ENCODE assay signal across 10 cellular contexts in genomic region chr17:69265873-69266272, GRCh38. TPM values are rescaled to one million over a fixed set of nuclear protein-coding genes. Genes with fewer than 3 reads are reported as not detected.
"Had no signal": no experiment of that assay in that cellular context is flagged by ENCODE, and none has a peak within 500 bp of the region (broad histone marks: within the 10 kb centered on the region; RNA-seq: fewer than 3 reads in every experiment).

No MANE protein-coding gene starts in this region.

- H3K36me3 ChIP-seq: HAP-1 had no signal

- H3K9me3 Mint-ChIP-seq: GM23338 had no signal

- H3K4me1 ChIP-seq: HAP-1 had no signal

- H3K9me3 ChIP-seq: HAP-1 had no signal

- H3K27ac Mint-ChIP-seq: GM23338 had no signal

- H3K4me3 ChIP-seq: GM23338, HAP-1 had no signal

- H3K27ac ChIP-seq: KMS-11 had no signal

- H3K4me3 Mint-ChIP-seq: GM23338 had no signal

- ATAC-seq: GM23338, HCT116 had no signal

- DNase-seq: H7, IMR-90, Karpas-422, KBM-7 had no signal

- FAIRE-seq: H1, HTR-8/SVneo had no signal

- H3K4me1 Mint-ChIP-seq: GM23338 had no signal

RNA-seq across cellular contexts. Expression of gene ABCA10, which starts 37.2 kb away (rescaled TPM):
- total RNA-seq: GM23338, H1, H7 had no signal
- polyA plus RNA-seq: GM23338, H1 had no signal
